13 cellular contexts compared by ENCODE assay signal in genomic region chr11:12156301-12157140, GRCh38. TPM values are rescaled to one million over a fixed set of nuclear protein-coding genes. Genes with fewer than 3 reads are reported as not detected.
A peak's percentile ranks its signal among the peaks of the same experiment; 100 is the strongest.
DNase-seq lines count a peak whose midpoint lies in the region; ATAC-seq and TF ChIP-seq lines count a peak whose summit lies in the region.
"Had no signal": no experiment of that assay in that cellular context is flagged by ENCODE, and none has a peak within 500 bp of the region (broad histone marks: within the 10 kb centered on the region; RNA-seq: fewer than 3 reads in every experiment).

No MANE protein-coding gene starts in this region.

- no peak for TF ChIP-seq RAD21 in SK-N-SH (IDR thresholded peaks at IDR 0.05; ENCODE audit: low read length)

- no peak overlapping the region for H3K4me3 ChIP-seq in SK-N-SH (ENCODE audit: low read depth in 2 of 2, low read length in 1 of 2)
- no peak overlapping the region for H3K4me3 ChIP-seq in right cardiac atrium (ENCODE audit: low read length)
- H3K4me3 ChIP-seq: PC-9 had no signal

- no peaks in the 10 kb centered on the region for H4K20me1 ChIP-seq in SK-N-SH (ENCODE audit: insufficient read depth)

- peaks cover 15% of the 10 kb centered on the region for H3K36me3 Mint-ChIP-seq in activated CD4-positive, alpha-beta memory T cell treated with anti-CD3 and anti-CD28 coated beads for 36 hours

- DNase-seq in SK-N-SH (no peak), right cardiac atrium (no peak), 8988T (no peak), OCI-M2 (lab: John Stamatoyannopoulos, UW; ENCODE audit: unreplicated experiment) (no peak)
- peak; percentile 7 for DNase-seq in activated CD4-positive, alpha-beta memory T cell treated with anti-CD3 and anti-CD28 coated beads for 36 hours
- DNase-seq in stimulated activated naive CD8-positive, alpha-beta T cell treated with anti-CD3 and anti-CD28 coated beads, Interleukin-15, amount 100 ng/mL, for 72 hours: no peak
- DNase-seq in stimulated activated naive CD4-positive, alpha-beta T cell treated with Interleukin-2 at 50 U/mL for 16 hours (lab: John Stamatoyannopoulos, UW): no peak
- DNase-seq: cerebellar nuclear complex, hypothalamus, NCI-H1436 treated with DMSO at 0.1 percent for 48 hours, nephron progenitor cell, PC-9 had no signal

- CTCF ChIA-PET in SK-N-SH (lab: Yijun Ruan, JAX): interaction anchor here (0.9 to 1.4 kb wide), 3 partner anchors 10 to 33 kb away, joined by 3 read pairs; no protein-coding TSS in a partner anchor
- CTCF ChIA-PET in activated CD4-positive, alpha-beta memory T cell treated with anti-CD3 and anti-CD28 coated beads for 36 hours (lab: Charles Lee): interaction anchor here (0.8 to 2.2 kb wide), 6 partner anchors 25 to 205 kb away, joined by 3 to 13 read pairs (median 4); no protein-coding TSS in a partner anchor

- no peak for TF ChIP-seq CTCF in SK-N-SH (IDR thresholded peaks at IDR 0.05)

- H2AFZ ChIP-seq in SK-N-SH (ENCODE audit: low read depth): no peak overlapping the region
- H2AFZ ChIP-seq: PC-9 had no signal

- H3F3A ChIP-seq in SK-N-SH (replicated peaks; ENCODE audit: insufficient read depth): peaks cover 77% of the 10 kb centered on the region

- no peaks in the 10 kb centered on the region for H3K9me3 ChIP-seq in SK-N-SH
- H3K9me3 ChIP-seq in right cardiac atrium (ENCODE audit: control insufficient read depth, low read length): no peaks in the 10 kb centered on the region

- POLR2A ChIA-PET in SK-N-SH (lab: Yijun Ruan, JAX): no interaction called here
- POLR2A ChIA-PET in activated CD4-positive, alpha-beta memory T cell treated with anti-CD3 and anti-CD28 coated beads for 36 hours (lab: Charles Lee): interaction anchor here (1.0 to 1.2 kb wide), 4 partner anchors 12 to 49 kb away, joined by 3 read pairs; partner anchors contain the start of gene MICAL2

- H3K27me3 ChIP-seq in SK-N-SH (ENCODE audit: insufficient read depth) (no peaks in the 10 kb centered on the region), right cardiac atrium (ENCODE audit: control insufficient read depth, insufficient read depth) (no peaks in the 10 kb centered on the region)

- WGBS in SK-N-SH (ENCODE audit: low lambda C conversion rate): 93% methylated on average over 6 of the region's 7 CpGs
- WGBS in right cardiac atrium: 78% methylated on average over 7 of the region's 7 CpGs

- H3K27ac Mint-ChIP-seq in activated CD4-positive, alpha-beta memory T cell treated with anti-CD3 and anti-CD28 coated beads for 36 hours: peak overlapping the region; percentile 89
- H3K27ac Mint-ChIP-seq in stimulated activated naive CD8-positive, alpha-beta T cell treated with anti-CD3 and anti-CD28 coated beads, Interleukin-15, amount 100 ng/mL, for 72 hours: peak overlapping the region; percentile 92 to 96
- H3K27ac Mint-ChIP-seq: nephron progenitor cell had no signal

- peaks cover 66% of the 10 kb centered on the region for H3K4me1 Mint-ChIP-seq in activated CD4-positive, alpha-beta memory T cell treated with anti-CD3 and anti-CD28 coated beads for 36 hours (ENCODE audit: low read depth)
- H3K4me1 Mint-ChIP-seq in stimulated activated naive CD8-positive, alpha-beta T cell treated with anti-CD3 and anti-CD28 coated beads, Interleukin-15, amount 100 ng/mL, for 72 hours: peaks cover 95% of the 10 kb centered on the region

- no peaks in the 10 kb centered on the region for H3K27me3 Mint-ChIP-seq in activated CD4-positive, alpha-beta memory T cell treated with anti-CD3 and anti-CD28 coated beads for 36 hours
- no peaks in the 10 kb centered on the region for H3K27me3 Mint-ChIP-seq in stimulated activated naive CD8-positive, alpha-beta T cell treated with anti-CD3 and anti-CD28 coated beads, Interleukin-15, amount 100 ng/mL, for 72 hours

- no peaks in the 10 kb centered on the region for H3K9me3 Mint-ChIP-seq in activated CD4-positive, alpha-beta memory T cell treated with anti-CD3 and anti-CD28 coated beads for 36 hours
- no peaks in the 10 kb centered on the region for H3K9me3 Mint-ChIP-seq in stimulated activated naive CD8-positive, alpha-beta T cell treated with anti-CD3 and anti-CD28 coated beads, Interleukin-15, amount 100 ng/mL, for 72 hours
- H3K9me3 Mint-ChIP-seq: nephron progenitor cell had no signal

- intact Hi-C loops in activated CD4-positive, alpha-beta memory T cell treated with anti-CD3 and anti-CD28 coated beads for 36 hours (cut with micrococcal nuclease): loop anchor here (1.0 to 10.0 kb wide), 4 partner anchors 7 to 312 kb away; partner anchors contain the start of gene USP47
- intact Hi-C loops in right cardiac atrium (cut with DNase I): no loop called here

- H3K4me3 Mint-ChIP-seq in activated CD4-positive, alpha-beta memory T cell treated with anti-CD3 and anti-CD28 coated beads for 36 hours: no peak overlapping the region
- peak overlapping the region; percentile 46 to 78 for H3K4me3 Mint-ChIP-seq in stimulated activated naive CD8-positive, alpha-beta T cell treated with anti-CD3 and anti-CD28 coated beads, Interleukin-15, amount 100 ng/mL, for 72 hours
- H3K4me3 Mint-ChIP-seq: nephron progenitor cell had no signal

- H3K4me2 ChIP-seq in SK-N-SH: peak overlapping the region; percentile 29
- H3K4me2 ChIP-seq: PC-9 had no signal

- H3K9me2 ChIP-seq in SK-N-SH: no peaks in the 10 kb centered on the region

- H3K4me1 ChIP-seq in SK-N-SH (ENCODE audit: control insufficient read depth in 1 of 2, insufficient read depth in 2 of 2, low read depth in 1 of 2, low read length in 1 of 2) (peaks cover 0 to 56% of the 10 kb centered on the region in 2 experiments; a peak in 3 of 4 replicates), right cardiac atrium (ENCODE audit: control insufficient read depth, insufficient read depth, low read length) (peaks cover 25% of the 10 kb centered on the region)

- H3K79me2 ChIP-seq in SK-N-SH (ENCODE audit: insufficient read depth): peaks cover 98% of the 10 kb centered on the region

- H3K36me3 ChIP-seq in SK-N-SH (replicated peaks in 1 of 2; ENCODE audit: control insufficient read depth in 1 of 2, insufficient read depth in 2 of 2, low read length in 1 of 2): peaks cover 6 to 36% of the 10 kb centered on the region in 2 experiments

- no peak for ATAC-seq in SK-N-SH treated with all-trans-retinoic acid at 6 μM for 48 hours
- no peak for ATAC-seq in right cardiac atrium
- peak; percentile 13 for ATAC-seq in stimulated activated naive CD8-positive, alpha-beta T cell treated with anti-CD3 and anti-CD28 coated beads, Interleukin-15, amount 100 ng/mL, for 72 hours

- H3K27ac ChIP-seq in SK-N-SH (ENCODE audit: low read depth in 2 of 2, low read length in 1 of 2) (peak overlapping the region in 1 of 2 experiments; percentile 99; a peak in 2 of 4 replicates), right cardiac atrium (ENCODE audit: low read length) (peak overlapping the region; percentile 21)
- H3K27ac ChIP-seq: PC-9 had no signal

- no peak for TF ChIP-seq EP300 in SK-N-SH (IDR thresholded peaks at IDR 0.05; ENCODE audit: borderline replicate concordance in 1 of 2, low read depth in 1 of 2, low read length in 1 of 2)

- peak overlapping the region; percentile 77; the same call in 1 of the 2 replicates for H3K9ac ChIP-seq in SK-N-SH

TF ChIP-seq in SK-N-SH, 30 proteins besides CTCF, POLR2A, EP300 and RAD21 (continues in another document):
- TF ChIP-seq TEAD4 (IDR thresholded peaks at IDR 0.05; ENCODE audit: borderline replicate concordance, insufficient read depth): no peak
- TF ChIP-seq SMC3 (IDR thresholded peaks at IDR 0.05; ENCODE audit: low read depth, low read length): no peak
- TF ChIP-seq MXI1 (IDR thresholded peaks at IDR 0.05; ENCODE audit: low read depth, low read length): no peak
- no peak for TF ChIP-seq ZBTB33 (IDR thresholded peaks at IDR 0.05; ENCODE audit: borderline replicate concordance, low read depth)
- no peak for TF ChIP-seq RCOR1 (IDR thresholded peaks at IDR 0.05; ENCODE audit: low read length)

TF ChIP-seq in SK-N-SH treated with all-trans-retinoic acid at 6 μM for 48 hours, 23 proteins besides CTCF, POLR2A, EP300 and RAD21:
- no peak for TF ChIP-seq RARB (CRISPR knock-in tag; IDR thresholded peaks at IDR 0.05)

RNA-seq across cellular contexts. Expression of gene MICAL2, which starts 46.1 kb away (rescaled TPM):
- 54.6 and 67.9 TPM in 2 replicates for polyA plus RNA-seq in SK-N-SH (2012; rRNA removed)
- polyA plus RNA-seq in SK-N-SH (2012; cell fraction: cytosol; rRNA removed): 38.0 and 41.1 TPM in 2 replicates
- polyA plus RNA-seq in SK-N-SH (2012; cell fraction: nucleus; rRNA removed): 76.3 and 84.6 TPM in 2 replicates
- total RNA-seq in activated CD4-positive, alpha-beta memory T cell treated with anti-CD3 and anti-CD28 coated beads for 36 hours: 100 to 1,000 TPM; 213 to 220 TPM
- total RNA-seq in right cardiac atrium: 100 to 1,000 TPM in 1 of 4 donors, 10 to 100 TPM in 3; 92.1 to 115 (median 95.1) TPM
- polyA plus RNA-seq in right cardiac atrium: 62.9 TPM
